ENCODE assay signal across 1 cellular context in genomic region chr16:57892447-57893096, GRCh38.
A peak's percentile ranks its signal among the peaks of the same experiment; 100 is the strongest.
TF ChIP-seq lines count a peak whose summit lies in the region.

No MANE protein-coding gene starts in this region.

TF ChIP-seq in HepG2, 621 proteins besides CTCF, POLR2A, EP300 and RAD21 (continued from another document and continues in another):
- TF ChIP-seq UBTF (CRISPR knock-in tag; IDR thresholded peaks at IDR 0.05) (peak; percentile 3; the same call in 1 of the 2 replicates), ZBTB2 (CRISPR knock-in tag; IDR thresholded peaks at IDR 0.05; ENCODE audit: low read depth) (no peak), SOX13 (IDR thresholded peaks at IDR 0.05) (no peak), SOX13 (CRISPR knock-in tag; conservative IDR thresholded peaks at IDR 0.05 in 1 of 2, IDR thresholded peaks at IDR 0.05 in 1 of 2) (peak in 1 of 2 experiments; percentile 53; a peak in 1 of 4 replicates), AHR (CRISPR knock-in tag; IDR thresholded peaks at IDR 0.05) (no peak), POLR2AphosphoS5 (IDR thresholded peaks at IDR 0.05; ENCODE audit: low read depth, low read length) (peak; percentile 74), ZFP90 (CRISPR knock-in tag; IDR thresholded peaks at IDR 0.05; ENCODE audit: borderline replicate concordance) (0 out of 2 replicates have a peak, but pooled peaks have one; percentile 26), ZNF512B (CRISPR knock-in tag; IDR thresholded peaks at IDR 0.05; ENCODE audit: borderline replicate concordance) (no peak), RCOR2 (CRISPR knock-in tag; IDR thresholded peaks at IDR 0.05) (peak; percentile 48; the same call in 1 of the 2 replicates), KAT7 (CRISPR knock-in tag; IDR thresholded peaks at IDR 0.05; ENCODE audit: borderline replicate concordance) (peak; percentile 58; the same call in 1 of the 2 replicates), MAX (IDR thresholded peaks at IDR 0.05) (peak; percentile 77), ZBTB34 (CRISPR knock-in tag; IDR thresholded peaks at IDR 0.05) (0 out of 2 replicates have a peak, but pooled peaks have one; percentile 62), ZNF335 (CRISPR knock-in tag; IDR thresholded peaks at IDR 0.05) (peak; percentile 13; the same call in 1 of the 2 replicates), MIER2 (CRISPR knock-in tag; IDR thresholded peaks at IDR 0.05) (0 out of 2 replicates have a peak, but pooled peaks have one; percentile 44), ZNF296 (CRISPR knock-in tag; conservative IDR thresholded peaks at IDR 0.05) (peak; percentile 24; the same call in 1 of the 2 replicates), HDAC2 (CRISPR knock-in tag; IDR thresholded peaks at IDR 0.05) (peak; percentile 53; the same call in 1 of the 2 replicates), ZNF670 (CRISPR knock-in tag; IDR thresholded peaks at IDR 0.05; ENCODE audit: borderline replicate concordance) (peak; percentile 12; the same call in 1 of the 2 replicates), TOPORS (CRISPR knock-in tag; IDR thresholded peaks at IDR 0.05) (0 out of 2 replicates have a peak, but pooled peaks have one; percentile 12), CEBPG (CRISPR knock-in tag; IDR thresholded peaks at IDR 0.05) (peak; percentile 39), GTF2F1 (IDR thresholded peaks at IDR 0.05; ENCODE audit: low read length) (0 out of 2 replicates have a peak, but pooled peaks have one; percentile 39), RXRB (CRISPR knock-in tag; IDR thresholded peaks at IDR 0.05; ENCODE audit: borderline replicate concordance) (peak; percentile 30; the same call in 1 of the 2 replicates), ZBTB26 (CRISPR knock-in tag; IDR thresholded peaks at IDR 0.05; ENCODE audit: borderline replicate concordance) (0 out of 2 replicates have a peak, but pooled peaks have one; percentile 17), KDM2A (CRISPR knock-in tag; IDR thresholded peaks at IDR 0.05; ENCODE audit: borderline replicate concordance, low read depth) (peak; percentile 66), SALL2 (CRISPR knock-in tag; IDR thresholded peaks at IDR 0.05) (no peak), ZNF446 (CRISPR knock-in tag; IDR thresholded peaks at IDR 0.05) (peak; percentile 52; the same call in 1 of the 2 replicates), SATB2 (CRISPR knock-in tag; IDR thresholded peaks at IDR 0.05) (no peak), ZSCAN5A (CRISPR knock-in tag; IDR thresholded peaks at IDR 0.05; ENCODE audit: borderline replicate concordance) (no peak), BORCS8-MEF2B (CRISPR knock-in tag; IDR thresholded peaks at IDR 0.05) (peak; percentile 40; the same call in 1 of the 2 replicates), SRY (CRISPR knock-in tag; IDR thresholded peaks at IDR 0.05) (0 out of 2 replicates have a peak, but pooled peaks have one; percentile 58), KDM1A (CRISPR knock-in tag; IDR thresholded peaks at IDR 0.05) (peak; percentile 77), PHF5A (CRISPR knock-in tag; IDR thresholded peaks at IDR 0.05; ENCODE audit: low read depth, unreplicated experiment) (no peak), BRCA1 (CRISPR knock-in tag; IDR thresholded peaks at IDR 0.05) (0 out of 2 replicates have a peak, but pooled peaks have one; percentile 56), ZNF543 (CRISPR knock-in tag; IDR thresholded peaks at IDR 0.05) (peak; percentile 75), THRA (CRISPR knock-in tag; IDR thresholded peaks at IDR 0.05; ENCODE audit: borderline replicate concordance) (peak; percentile 33; the same call in 1 of the 2 replicates), CREM (IDR thresholded peaks at IDR 0.05) (peak; percentile 57; the same call in 1 of the 2 replicates), CREM (CRISPR knock-in tag; IDR thresholded peaks at IDR 0.05) (no peak), SIN3A (IDR thresholded peaks at IDR 0.05; ENCODE audit: borderline replicate concordance, low read depth, low read length) (0 out of 2 replicates have a peak, but pooled peaks have one; percentile 6), HOXA9 (CRISPR knock-in tag; IDR thresholded peaks at IDR 0.05; ENCODE audit: borderline replicate concordance) (peak; percentile 52; the same call in 1 of the 2 replicates), ZFY (CRISPR knock-in tag; IDR thresholded peaks at IDR 0.05) (peak; percentile 12; the same call in 1 of the 2 replicates), MTF1 (CRISPR knock-in tag; IDR thresholded peaks at IDR 0.05) (no peak), DMTF1 (CRISPR knock-in tag; IDR thresholded peaks at IDR 0.05) (0 out of 2 replicates have a peak, but pooled peaks have one; percentile 66), ZBTB37 (CRISPR knock-in tag; IDR thresholded peaks at IDR 0.05) (no peak), KLF11 (CRISPR knock-in tag; IDR thresholded peaks at IDR 0.05) (peak; percentile 60; the same call in 1 of the 2 replicates), GABPA (IDR thresholded peaks at IDR 0.05; ENCODE audit: low read depth, low read length) (no peak; the same call in 1 of the 2 replicates), GABPA (CRISPR knock-in tag; IDR thresholded peaks at IDR 0.05; ENCODE audit: low read depth) (peak; percentile 69)
